In the genomic region with DNA sequence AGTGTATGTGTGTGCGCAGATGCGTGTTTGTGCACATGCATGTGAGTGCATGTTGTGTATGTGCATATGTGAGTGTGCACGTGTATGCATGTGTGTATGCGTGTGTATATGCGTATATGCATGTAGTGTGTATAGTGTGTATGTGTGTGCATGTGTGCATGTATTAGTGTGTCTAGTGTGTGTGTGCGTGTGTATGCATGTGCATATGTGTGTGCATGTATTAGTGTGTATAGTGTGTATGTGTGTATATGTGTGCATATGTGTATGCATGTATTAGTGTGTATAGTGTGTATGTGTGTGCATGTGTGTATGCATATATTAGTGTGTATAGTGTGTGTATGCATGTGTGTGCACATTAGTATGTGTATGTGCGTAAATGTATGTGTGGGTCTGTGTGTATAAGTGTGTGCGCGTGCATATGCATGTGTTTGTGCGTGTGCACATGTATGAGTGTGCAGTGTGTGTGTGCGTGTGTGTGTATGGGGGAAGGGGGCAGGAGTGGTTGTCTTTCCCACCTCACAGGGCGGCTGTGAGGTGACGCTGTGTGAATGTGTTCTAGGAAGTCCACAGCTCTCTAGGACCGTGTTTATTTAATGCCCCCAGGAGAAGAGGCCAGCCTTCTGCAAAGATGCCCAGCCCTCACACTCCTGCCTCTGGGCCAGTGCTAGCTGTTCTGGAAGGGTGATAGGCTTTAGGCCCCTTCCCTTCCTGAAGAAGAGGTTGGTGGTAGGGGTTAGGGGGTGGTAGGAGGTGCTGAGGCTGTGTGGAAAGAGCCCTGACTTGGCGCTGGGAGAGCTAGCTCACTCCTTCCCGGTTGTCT, we compare ENCODE assay signal across 1 cellular context.
TF ChIP-seq lines count a peak whose summit lies in the region.

No MANE protein-coding gene starts in this region.

TF ChIP-seq in IMR-90, 13 proteins besides CTCF, POLR2A, EP300 and RAD21:
- TF ChIP-seq CHD1 (IDR thresholded peaks at IDR 0.05; ENCODE audit: low read depth, low read length) (no peak), MXI1 (IDR thresholded peaks at IDR 0.05; ENCODE audit: borderline replicate concordance, low read depth, low read length) (no peak)
TF ChIP-seq in IMR-90: peak in this region for 0.
